ENCODE assay signal across 18 cellular contexts in genomic region chr11:68322031-68322388, GRCh38. TPM values are rescaled to one million over a fixed set of nuclear protein-coding genes. Genes with fewer than 3 reads are reported as not detected.
DNase-seq lines count a peak whose midpoint lies in the region; ATAC-seq and TF ChIP-seq lines count a peak whose summit lies in the region.
"Had no signal": no experiment of that assay in that cellular context is flagged by ENCODE, and none has a peak within 500 bp of the region (broad histone marks: within the 10 kb centered on the region; RNA-seq: fewer than 3 reads in every experiment).

No MANE protein-coding gene starts in this region.

- H3K4me1 Mint-ChIP-seq in progenitor cell of endocrine pancreas (ENCODE audit: low read depth), result peaks cover 12% of the 10 kb centered on the region
- no peaks in the 10 kb centered on the region for H3K4me1 Mint-ChIP-seq in natural killer cell treated with Interleukin-12 subunit alpha and Interleukin-12 subunit beta and Interleukin-15 and Interleukin-18, amount 100 ng/mL, for 72 hours (ENCODE audit: low read depth in 2 of 2)
- peaks cover 2% of the 10 kb centered on the region for H3K4me1 Mint-ChIP-seq in activated naive CD8-positive, alpha-beta T cell treated with anti-CD3 and anti-CD28 coated beads, Interleukin-2, amount 50 U/mL, for 24 hours

- ATAC-seq in natural killer cell treated with Interleukin-12 subunit alpha and Interleukin-12 subunit beta and Interleukin-15 and Interleukin-18, amount 100 ng/mL, for 72 hours, result no peak
- no peak for ATAC-seq in activated naive CD8-positive, alpha-beta T cell treated with anti-CD3 and anti-CD28 coated beads, Interleukin-2, amount 50 U/mL, for 24 hours

- peak overlapping the region; percentile 86 for H3K4me2 ChIP-seq in BLaER1
- H3K4me2 ChIP-seq: SK-N-SH had no signal

- H3K27me3 ChIP-seq in BLaER1, result no peaks in the 10 kb centered on the region
- H3K27me3 ChIP-seq in breast epithelium, result no peaks in the 10 kb centered on the region
- H3K27me3 ChIP-seq in left ventricle myocardium inferior (ENCODE audit: low read depth), result no peaks in the 10 kb centered on the region
- H3K27me3 ChIP-seq: colonic mucosa had no signal

- peaks cover 70% of the 10 kb centered on the region for H3K36me3 ChIP-seq in BLaER1
- H3K36me3 ChIP-seq in breast epithelium, result no peaks in the 10 kb centered on the region
- H3K36me3 ChIP-seq in left ventricle myocardium inferior, result no peaks in the 10 kb centered on the region
- H3K36me3 ChIP-seq: colonic mucosa had no signal

- no peak overlapping the region for H3K4me3 Mint-ChIP-seq in progenitor cell of endocrine pancreas (ENCODE audit: low read depth)
- no peak overlapping the region for H3K4me3 Mint-ChIP-seq in natural killer cell treated with Interleukin-12 subunit alpha and Interleukin-12 subunit beta and Interleukin-15 and Interleukin-18, amount 100 ng/mL, for 72 hours
- no peak overlapping the region for H3K4me3 Mint-ChIP-seq in activated naive CD8-positive, alpha-beta T cell treated with anti-CD3 and anti-CD28 coated beads, Interleukin-2, amount 50 U/mL, for 24 hours
- H3K4me3 Mint-ChIP-seq: activated CD4-positive, alpha-beta T cell treated with anti-CD3 and anti-CD28 coated beads, Interleukin-2, amount 10 ng/mL, durations not matched to agents 24 days and 14 days; activated naive CD8-positive, alpha-beta T cell; endodermal cell had no signal

- H3K27ac Mint-ChIP-seq in progenitor cell of endocrine pancreas, result peak overlapping the region; percentile 20
- no peak overlapping the region for H3K27ac Mint-ChIP-seq in natural killer cell treated with Interleukin-12 subunit alpha and Interleukin-12 subunit beta and Interleukin-15 and Interleukin-18, amount 100 ng/mL, for 72 hours
- no peak overlapping the region for H3K27ac Mint-ChIP-seq in activated naive CD8-positive, alpha-beta T cell treated with anti-CD3 and anti-CD28 coated beads, Interleukin-2, amount 50 U/mL, for 24 hours
- H3K27ac Mint-ChIP-seq: activated CD4-positive, alpha-beta T cell treated with anti-CD3 and anti-CD28 coated beads, Interleukin-2, amount 10 ng/mL, durations not matched to agents 24 days and 14 days; activated naive CD8-positive, alpha-beta T cell; endodermal cell had no signal

- no peaks in the 10 kb centered on the region for H3K9me3 ChIP-seq in BLaER1
- H3K9me3 ChIP-seq in breast epithelium, result no peaks in the 10 kb centered on the region
- no peaks in the 10 kb centered on the region for H3K9me3 ChIP-seq in left ventricle myocardium inferior (replicated peaks)
- H3K9me3 ChIP-seq: colonic mucosa, SK-N-SH had no signal

- peaks cover 3% of the 10 kb centered on the region for H3K9me3 Mint-ChIP-seq in progenitor cell of endocrine pancreas (ENCODE audit: low read depth)
- no peaks in the 10 kb centered on the region for H3K9me3 Mint-ChIP-seq in natural killer cell treated with Interleukin-12 subunit alpha and Interleukin-12 subunit beta and Interleukin-15 and Interleukin-18, amount 100 ng/mL, for 72 hours
- H3K9me3 Mint-ChIP-seq in activated naive CD8-positive, alpha-beta T cell treated with anti-CD3 and anti-CD28 coated beads, Interleukin-2, amount 50 U/mL, for 24 hours, result no peaks in the 10 kb centered on the region
- H3K9me3 Mint-ChIP-seq: activated CD4-positive, alpha-beta T cell treated with anti-CD3 and anti-CD28 coated beads, Interleukin-2, amount 10 ng/mL, durations not matched to agents 24 days and 14 days had no signal

- peak overlapping the region; percentile 40; the same call in 1 of the 2 replicates for H3K9ac ChIP-seq in BLaER1
- H3K9ac ChIP-seq: SK-N-SH had no signal

- peaks cover 100% of the 10 kb centered on the region for H4K20me1 ChIP-seq in BLaER1

- no peak for TF ChIP-seq POLR2A in breast epithelium (IDR thresholded peaks at IDR 0.05)

- H3K36me3 Mint-ChIP-seq in progenitor cell of endocrine pancreas (ENCODE audit: insufficient read depth), result peaks cover 10% of the 10 kb centered on the region
- no peaks in the 10 kb centered on the region for H3K36me3 Mint-ChIP-seq in natural killer cell treated with Interleukin-12 subunit alpha and Interleukin-12 subunit beta and Interleukin-15 and Interleukin-18, amount 100 ng/mL, for 72 hours
- H3K36me3 Mint-ChIP-seq in activated naive CD8-positive, alpha-beta T cell treated with anti-CD3 and anti-CD28 coated beads, Interleukin-2, amount 50 U/mL, for 24 hours (ENCODE audit: low read depth), result peaks cover 3% of the 10 kb centered on the region
- H3K36me3 Mint-ChIP-seq: activated naive CD8-positive, alpha-beta T cell had no signal

- DNase-seq in breast epithelium (ENCODE audit: low spot score in 2 of 2) (no peak), left ventricle myocardium inferior (no peak), progenitor cell of endocrine pancreas (ENCODE audit: low spot score, unreplicated experiment) (no peak), NAMALWA (ENCODE audit: low spot score) (no peak), NCI-H345 treated with DMSO at 0.1 percent for 48 hours (lab: John Stamatoyannopoulos, UW; ENCODE audit: unreplicated experiment) (no peak)
- no peak for DNase-seq in natural killer cell treated with Interleukin-12 subunit alpha and Interleukin-12 subunit beta and Interleukin-15 and Interleukin-18, amount 100 ng/mL, for 72 hours (ENCODE audit: low spot score)
- no peak for DNase-seq in activated naive CD8-positive, alpha-beta T cell treated with anti-CD3 and anti-CD28 coated beads, Interleukin-2, amount 50 U/mL, for 24 hours
- DNase-seq: activated CD4-positive, alpha-beta T cell treated with anti-CD3 and anti-CD28 coated beads, Interleukin-2, amount 10 ng/mL, durations not matched to agents 24 days and 14 days; colonic mucosa; endodermal cell; NCI-H1048; NCI-H2029; NCI-H345; SK-N-SH; T-helper 2 cell had no signal

- H3K27me3 Mint-ChIP-seq in progenitor cell of endocrine pancreas, result no peaks in the 10 kb centered on the region
- peaks cover 7 to 10% of the 10 kb centered on the region in 2 donors for H3K27me3 Mint-ChIP-seq in natural killer cell treated with Interleukin-12 subunit alpha and Interleukin-12 subunit beta and Interleukin-15 and Interleukin-18, amount 100 ng/mL, for 72 hours
- H3K27me3 Mint-ChIP-seq in activated naive CD8-positive, alpha-beta T cell treated with anti-CD3 and anti-CD28 coated beads, Interleukin-2, amount 50 U/mL, for 24 hours, result no peaks in the 10 kb centered on the region
- H3K27me3 Mint-ChIP-seq: activated CD4-positive, alpha-beta T cell treated with anti-CD3 and anti-CD28 coated beads, Interleukin-2, amount 10 ng/mL, durations not matched to agents 24 days and 14 days; activated naive CD8-positive, alpha-beta T cell had no signal

- H3K27ac ChIP-seq in BLaER1, result peak overlapping the region; percentile 15; the same call in 1 of the 2 replicates
- peak overlapping the region; percentile 21 to 44 for H3K27ac ChIP-seq in breast epithelium
- H3K27ac ChIP-seq in left ventricle myocardium inferior (replicated peaks), result peak overlapping the region; percentile 74
- H3K27ac ChIP-seq: C4-2B, colonic mucosa had no signal

- peaks cover 95% of the 10 kb centered on the region for H3K4me1 ChIP-seq in BLaER1
- H3K4me1 ChIP-seq in breast epithelium, result peaks cover 7 to 8% of the 10 kb centered on the region in 2 donors
- peaks cover 77% of the 10 kb centered on the region for H3K4me1 ChIP-seq in left ventricle myocardium inferior

- intact Hi-C loops in breast epithelium (cut with DNase I; ENCODE audit: low total_unique reads) (no loop called here), left ventricle myocardium inferior (cut with micrococcal nuclease) (no loop called here)

- TF ChIP-seq CTCF in breast epithelium (IDR thresholded peaks at IDR 0.05) (no peak), left ventricle myocardium inferior (IDR thresholded peaks at IDR 0.05; ENCODE audit: borderline replicate concordance) (no peak), progenitor cell of endocrine pancreas (IDR thresholded peaks at IDR 0.05; ENCODE audit: unreplicated experiment) (no peak)

- H3K4me3 ChIP-seq in BLaER1, result no peak overlapping the region
- no peak overlapping the region for H3K4me3 ChIP-seq in breast epithelium
- no peak overlapping the region for H3K4me3 ChIP-seq in left ventricle myocardium inferior
- H3K4me3 ChIP-seq: colonic mucosa had no signal

RNA-seq across cellular contexts. Expression of gene LRP5, which starts 9.6 kb away (rescaled TPM):
- total RNA-seq in breast epithelium, result 10 to 100 TPM; 23.6 to 48.8 (median 24.5) TPM
- 54.7 TPM for total RNA-seq in left ventricle myocardium inferior
- total RNA-seq in progenitor cell of endocrine pancreas, result 114 and 115 TPM in 2 replicates
- total RNA-seq in natural killer cell treated with Interleukin-12 subunit alpha and Interleukin-12 subunit beta and Interleukin-15 and Interleukin-18, amount 100 ng/mL, for 72 hours, result 1 to 10 TPM in 1 of 2 donors, under 1 TPM in 1; 0.93 to 2.1 TPM

RNA-seq across cellular contexts. Expression of gene C11orf24, which starts 50.2 kb away (rescaled TPM):
- total RNA-seq in breast epithelium (10 to 100 TPM; 11.4 to 22.7 (median 12.5) TPM), left ventricle myocardium inferior (28.6 TPM), progenitor cell of endocrine pancreas (35.1 and 35.3 TPM in 2 replicates)
- total RNA-seq in natural killer cell treated with Interleukin-12 subunit alpha and Interleukin-12 subunit beta and Interleukin-15 and Interleukin-18, amount 100 ng/mL, for 72 hours, result 10 to 100 TPM; 43.0 to 64.8 TPM

Comparison
In these comparisons a context has a peak if more than half of its experiments do, and no peak if none do; other contexts are left out.
1. H3K27ac ChIP-seq: peak in every context shown above with its lines; median percentile 74 in left ventricle myocardium inferior; 32 in breast epithelium; 15 in BLaER1.
2. RNA of gene LRP5, which starts 9.6 kb away (total RNA-seq): 114 to 115 TPM in progenitor cell of endocrine pancreas, 54.7 TPM in left ventricle myocardium inferior (single experiment) and 23.6 to 48.8 TPM in breast epithelium; 0.93 to 2.1 TPM in natural killer cell treated with Interleukin-12 subunit alpha and Interleukin-12 subunit beta and Interleukin-15 and Interleukin-18, amount 100 ng/mL, for 72 hours; every median in the first group is over 4 times any median in the second.